3 cellular contexts compared by ENCODE assay signal in the genomic region with DNA sequence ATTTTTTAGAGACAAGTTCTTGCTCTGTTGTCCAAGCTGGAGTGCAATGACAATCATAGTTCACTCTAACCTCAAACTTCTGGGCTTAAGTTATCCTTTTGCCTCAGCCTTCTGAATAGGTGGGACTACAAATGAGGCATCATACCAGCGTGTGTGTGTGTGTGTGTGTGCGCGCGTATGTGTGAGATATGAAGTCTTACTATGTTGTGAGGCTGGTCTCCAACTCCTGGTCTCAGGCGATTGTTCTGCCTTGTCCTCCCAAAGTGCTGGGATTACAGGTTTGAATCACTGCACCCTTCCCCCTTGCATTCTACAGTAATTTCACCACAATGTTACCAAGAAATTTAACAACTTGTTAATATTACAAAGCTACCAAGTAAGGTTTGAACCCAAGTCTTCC.
TF ChIP-seq lines count a peak whose summit lies in the region.

No MANE protein-coding gene starts in this region.

TF ChIP-seq in liver, 16 proteins besides CTCF, POLR2A, EP300 and RAD21:
- TF ChIP-seq, protein P1, sequence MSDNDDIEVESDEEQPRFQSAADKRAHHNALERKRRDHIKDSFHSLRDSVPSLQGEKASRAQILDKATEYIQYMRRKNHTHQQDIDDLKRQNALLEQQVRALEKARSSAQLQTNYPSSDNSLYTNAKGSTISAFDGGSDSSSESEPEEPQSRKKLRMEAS (IDR thresholded peaks at IDR 0.05), result no peak
- TF ChIP-seq RXRA (IDR thresholded peaks at IDR 0.05) (no peak), HNF4G (IDR thresholded peaks at IDR 0.05) (no peak), GABPA (IDR thresholded peaks at IDR 0.05 in 1 of 2, conservative IDR thresholded peaks at IDR 0.05 in 1 of 2) (no peak), TAF1 (conservative IDR thresholded peaks at IDR 0.05) (no peak), FOXA2 (IDR thresholded peaks at IDR 0.05) (no peak), YY1 (IDR thresholded peaks at IDR 0.05) (no peak), FOXA1 (IDR thresholded peaks at IDR 0.05) (no peak), SP1 (IDR thresholded peaks at IDR 0.05) (no peak), JUND (IDR thresholded peaks at IDR 0.05) (no peak), HNF4A (conservative IDR thresholded peaks at IDR 0.05) (no peak), NR2F2 (IDR thresholded peaks at IDR 0.05) (no peak), EGR1 (IDR thresholded peaks at IDR 0.05; ENCODE audit: low read depth in 2 of 2) (no peak)
- TF ChIP-seq, protein P2, sequence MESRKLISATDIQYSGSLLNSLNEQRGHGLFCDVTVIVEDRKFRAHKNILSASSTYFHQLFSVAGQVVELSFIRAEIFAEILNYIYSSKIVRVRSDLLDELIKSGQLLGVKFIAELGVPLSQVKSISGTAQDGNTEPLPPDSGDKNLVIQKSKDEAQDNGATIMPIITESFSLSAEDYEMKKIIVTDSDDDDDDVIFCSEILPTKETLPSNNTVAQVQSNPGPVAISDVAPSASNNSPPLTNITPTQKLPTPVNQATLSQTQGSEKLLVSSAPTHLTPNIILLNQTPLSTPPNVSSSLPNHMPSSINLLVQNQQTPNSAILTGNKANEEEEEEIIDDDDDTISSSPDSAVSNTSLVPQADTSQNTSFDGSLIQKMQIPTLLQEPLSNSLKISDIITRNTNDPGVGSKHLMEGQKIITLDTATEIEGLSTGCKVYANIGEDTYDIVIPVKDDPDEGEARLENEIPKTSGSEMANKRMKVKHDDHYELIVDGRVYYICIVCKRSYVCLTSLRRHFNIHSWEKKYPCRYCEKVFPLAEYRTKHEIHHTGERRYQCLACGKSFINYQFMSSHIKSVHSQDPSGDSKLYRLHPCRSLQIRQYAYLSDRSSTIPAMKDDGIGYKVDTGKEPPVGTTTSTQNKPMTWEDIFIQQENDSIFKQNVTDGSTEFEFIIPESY (IDR thresholded peaks at IDR 0.05), result no peak
- TF ChIP-seq, protein P3, sequence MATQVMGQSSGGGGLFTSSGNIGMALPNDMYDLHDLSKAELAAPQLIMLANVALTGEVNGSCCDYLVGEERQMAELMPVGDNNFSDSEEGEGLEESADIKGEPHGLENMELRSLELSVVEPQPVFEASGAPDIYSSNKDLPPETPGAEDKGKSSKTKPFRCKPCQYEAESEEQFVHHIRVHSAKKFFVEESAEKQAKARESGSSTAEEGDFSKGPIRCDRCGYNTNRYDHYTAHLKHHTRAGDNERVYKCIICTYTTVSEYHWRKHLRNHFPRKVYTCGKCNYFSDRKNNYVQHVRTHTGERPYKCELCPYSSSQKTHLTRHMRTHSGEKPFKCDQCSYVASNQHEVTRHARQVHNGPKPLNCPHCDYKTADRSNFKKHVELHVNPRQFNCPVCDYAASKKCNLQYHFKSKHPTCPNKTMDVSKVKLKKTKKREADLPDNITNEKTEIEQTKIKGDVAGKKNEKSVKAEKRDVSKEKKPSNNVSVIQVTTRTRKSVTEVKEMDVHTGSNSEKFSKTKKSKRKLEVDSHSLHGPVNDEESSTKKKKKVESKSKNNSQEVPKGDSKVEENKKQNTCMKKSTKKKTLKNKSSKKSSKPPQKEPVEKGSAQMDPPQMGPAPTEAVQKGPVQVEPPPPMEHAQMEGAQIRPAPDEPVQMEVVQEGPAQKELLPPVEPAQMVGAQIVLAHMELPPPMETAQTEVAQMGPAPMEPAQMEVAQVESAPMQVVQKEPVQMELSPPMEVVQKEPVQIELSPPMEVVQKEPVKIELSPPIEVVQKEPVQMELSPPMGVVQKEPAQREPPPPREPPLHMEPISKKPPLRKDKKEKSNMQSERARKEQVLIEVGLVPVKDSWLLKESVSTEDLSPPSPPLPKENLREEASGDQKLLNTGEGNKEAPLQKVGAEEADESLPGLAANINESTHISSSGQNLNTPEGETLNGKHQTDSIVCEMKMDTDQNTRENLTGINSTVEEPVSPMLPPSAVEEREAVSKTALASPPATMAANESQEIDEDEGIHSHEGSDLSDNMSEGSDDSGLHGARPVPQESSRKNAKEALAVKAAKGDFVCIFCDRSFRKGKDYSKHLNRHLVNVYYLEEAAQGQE (IDR thresholded peaks at IDR 0.05), result no peak
- TF ChIP-seq, protein P4, sequence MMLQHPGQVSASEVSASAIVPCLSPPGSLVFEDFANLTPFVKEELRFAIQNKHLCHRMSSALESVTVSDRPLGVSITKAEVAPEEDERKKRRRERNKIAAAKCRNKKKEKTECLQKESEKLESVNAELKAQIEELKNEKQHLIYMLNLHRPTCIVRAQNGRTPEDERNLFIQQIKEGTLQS (IDR thresholded peaks at IDR 0.05), result no peak

TF ChIP-seq in HepG2, 621 proteins besides CTCF, POLR2A, EP300 and RAD21:
- TF ChIP-seq, protein P5, sequence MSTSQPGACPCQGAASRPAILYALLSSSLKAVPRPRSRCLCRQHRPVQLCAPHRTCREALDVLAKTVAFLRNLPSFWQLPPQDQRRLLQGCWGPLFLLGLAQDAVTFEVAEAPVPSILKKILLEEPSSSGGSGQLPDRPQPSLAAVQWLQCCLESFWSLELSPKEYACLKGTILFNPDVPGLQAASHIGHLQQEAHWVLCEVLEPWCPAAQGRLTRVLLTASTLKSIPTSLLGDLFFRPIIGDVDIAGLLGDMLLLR (CRISPR knock-in tag; IDR thresholded peaks at IDR 0.05), result no peak

TF ChIP-seq in K562, 482 proteins besides CTCF, POLR2A, EP300 and RAD21:
- TF ChIP-seq RAD51 (IDR thresholded peaks at IDR 0.05; ENCODE audit: borderline replicate concordance, low read depth) (no peak), SAP30 (IDR thresholded peaks at IDR 0.05; ENCODE audit: borderline replicate concordance, insufficient read depth, low read depth, low read length, poor library complexity, severe bottlenecking) (no peak)
